In the genomic region with DNA sequence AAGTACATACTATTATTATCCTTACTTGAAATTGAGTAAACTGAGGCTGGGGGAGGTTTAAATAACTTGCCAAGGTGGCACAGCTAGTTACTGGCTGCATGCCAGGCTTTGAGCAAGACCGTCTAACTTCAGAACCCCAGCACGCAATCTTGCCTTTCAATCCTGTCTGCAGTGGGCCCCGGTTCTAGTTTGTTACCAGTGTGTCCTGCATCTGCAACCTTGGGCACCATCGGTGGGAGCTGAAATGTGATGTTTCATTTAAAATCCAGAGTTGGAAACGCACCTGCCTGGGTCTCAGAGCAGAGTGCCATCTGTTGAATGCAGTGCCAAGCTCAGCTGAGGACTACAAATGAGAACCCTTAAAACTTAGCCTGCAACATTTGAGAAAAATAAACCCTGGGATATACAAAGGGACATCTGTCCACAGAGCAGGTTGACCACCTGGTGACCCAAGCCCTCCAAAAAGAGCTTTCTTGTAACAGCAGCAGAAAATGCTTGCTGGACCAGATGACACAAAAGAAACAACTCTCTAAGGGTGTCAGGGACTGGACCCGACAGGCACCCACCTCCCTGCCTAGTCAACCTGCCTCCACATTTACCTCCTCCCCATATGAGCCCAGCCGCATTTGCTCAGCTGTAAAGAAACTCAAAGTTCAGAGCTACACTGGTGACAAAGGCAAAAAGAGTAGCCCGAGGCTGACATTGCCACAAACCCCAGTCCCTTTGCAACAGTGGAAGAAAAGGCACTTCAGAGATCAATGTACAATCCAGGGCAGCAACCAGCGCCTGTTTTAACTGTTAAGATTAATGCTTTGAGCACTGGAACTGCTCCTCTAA, we compare ENCODE assay signal across 1 cellular context.
TF ChIP-seq lines count a peak whose summit lies in the region.

No MANE protein-coding gene starts in this region.

TF ChIP-seq in K562, 482 proteins besides CTCF, POLR2A, EP300 and RAD21:
- TF ChIP-seq, protein P1, sequence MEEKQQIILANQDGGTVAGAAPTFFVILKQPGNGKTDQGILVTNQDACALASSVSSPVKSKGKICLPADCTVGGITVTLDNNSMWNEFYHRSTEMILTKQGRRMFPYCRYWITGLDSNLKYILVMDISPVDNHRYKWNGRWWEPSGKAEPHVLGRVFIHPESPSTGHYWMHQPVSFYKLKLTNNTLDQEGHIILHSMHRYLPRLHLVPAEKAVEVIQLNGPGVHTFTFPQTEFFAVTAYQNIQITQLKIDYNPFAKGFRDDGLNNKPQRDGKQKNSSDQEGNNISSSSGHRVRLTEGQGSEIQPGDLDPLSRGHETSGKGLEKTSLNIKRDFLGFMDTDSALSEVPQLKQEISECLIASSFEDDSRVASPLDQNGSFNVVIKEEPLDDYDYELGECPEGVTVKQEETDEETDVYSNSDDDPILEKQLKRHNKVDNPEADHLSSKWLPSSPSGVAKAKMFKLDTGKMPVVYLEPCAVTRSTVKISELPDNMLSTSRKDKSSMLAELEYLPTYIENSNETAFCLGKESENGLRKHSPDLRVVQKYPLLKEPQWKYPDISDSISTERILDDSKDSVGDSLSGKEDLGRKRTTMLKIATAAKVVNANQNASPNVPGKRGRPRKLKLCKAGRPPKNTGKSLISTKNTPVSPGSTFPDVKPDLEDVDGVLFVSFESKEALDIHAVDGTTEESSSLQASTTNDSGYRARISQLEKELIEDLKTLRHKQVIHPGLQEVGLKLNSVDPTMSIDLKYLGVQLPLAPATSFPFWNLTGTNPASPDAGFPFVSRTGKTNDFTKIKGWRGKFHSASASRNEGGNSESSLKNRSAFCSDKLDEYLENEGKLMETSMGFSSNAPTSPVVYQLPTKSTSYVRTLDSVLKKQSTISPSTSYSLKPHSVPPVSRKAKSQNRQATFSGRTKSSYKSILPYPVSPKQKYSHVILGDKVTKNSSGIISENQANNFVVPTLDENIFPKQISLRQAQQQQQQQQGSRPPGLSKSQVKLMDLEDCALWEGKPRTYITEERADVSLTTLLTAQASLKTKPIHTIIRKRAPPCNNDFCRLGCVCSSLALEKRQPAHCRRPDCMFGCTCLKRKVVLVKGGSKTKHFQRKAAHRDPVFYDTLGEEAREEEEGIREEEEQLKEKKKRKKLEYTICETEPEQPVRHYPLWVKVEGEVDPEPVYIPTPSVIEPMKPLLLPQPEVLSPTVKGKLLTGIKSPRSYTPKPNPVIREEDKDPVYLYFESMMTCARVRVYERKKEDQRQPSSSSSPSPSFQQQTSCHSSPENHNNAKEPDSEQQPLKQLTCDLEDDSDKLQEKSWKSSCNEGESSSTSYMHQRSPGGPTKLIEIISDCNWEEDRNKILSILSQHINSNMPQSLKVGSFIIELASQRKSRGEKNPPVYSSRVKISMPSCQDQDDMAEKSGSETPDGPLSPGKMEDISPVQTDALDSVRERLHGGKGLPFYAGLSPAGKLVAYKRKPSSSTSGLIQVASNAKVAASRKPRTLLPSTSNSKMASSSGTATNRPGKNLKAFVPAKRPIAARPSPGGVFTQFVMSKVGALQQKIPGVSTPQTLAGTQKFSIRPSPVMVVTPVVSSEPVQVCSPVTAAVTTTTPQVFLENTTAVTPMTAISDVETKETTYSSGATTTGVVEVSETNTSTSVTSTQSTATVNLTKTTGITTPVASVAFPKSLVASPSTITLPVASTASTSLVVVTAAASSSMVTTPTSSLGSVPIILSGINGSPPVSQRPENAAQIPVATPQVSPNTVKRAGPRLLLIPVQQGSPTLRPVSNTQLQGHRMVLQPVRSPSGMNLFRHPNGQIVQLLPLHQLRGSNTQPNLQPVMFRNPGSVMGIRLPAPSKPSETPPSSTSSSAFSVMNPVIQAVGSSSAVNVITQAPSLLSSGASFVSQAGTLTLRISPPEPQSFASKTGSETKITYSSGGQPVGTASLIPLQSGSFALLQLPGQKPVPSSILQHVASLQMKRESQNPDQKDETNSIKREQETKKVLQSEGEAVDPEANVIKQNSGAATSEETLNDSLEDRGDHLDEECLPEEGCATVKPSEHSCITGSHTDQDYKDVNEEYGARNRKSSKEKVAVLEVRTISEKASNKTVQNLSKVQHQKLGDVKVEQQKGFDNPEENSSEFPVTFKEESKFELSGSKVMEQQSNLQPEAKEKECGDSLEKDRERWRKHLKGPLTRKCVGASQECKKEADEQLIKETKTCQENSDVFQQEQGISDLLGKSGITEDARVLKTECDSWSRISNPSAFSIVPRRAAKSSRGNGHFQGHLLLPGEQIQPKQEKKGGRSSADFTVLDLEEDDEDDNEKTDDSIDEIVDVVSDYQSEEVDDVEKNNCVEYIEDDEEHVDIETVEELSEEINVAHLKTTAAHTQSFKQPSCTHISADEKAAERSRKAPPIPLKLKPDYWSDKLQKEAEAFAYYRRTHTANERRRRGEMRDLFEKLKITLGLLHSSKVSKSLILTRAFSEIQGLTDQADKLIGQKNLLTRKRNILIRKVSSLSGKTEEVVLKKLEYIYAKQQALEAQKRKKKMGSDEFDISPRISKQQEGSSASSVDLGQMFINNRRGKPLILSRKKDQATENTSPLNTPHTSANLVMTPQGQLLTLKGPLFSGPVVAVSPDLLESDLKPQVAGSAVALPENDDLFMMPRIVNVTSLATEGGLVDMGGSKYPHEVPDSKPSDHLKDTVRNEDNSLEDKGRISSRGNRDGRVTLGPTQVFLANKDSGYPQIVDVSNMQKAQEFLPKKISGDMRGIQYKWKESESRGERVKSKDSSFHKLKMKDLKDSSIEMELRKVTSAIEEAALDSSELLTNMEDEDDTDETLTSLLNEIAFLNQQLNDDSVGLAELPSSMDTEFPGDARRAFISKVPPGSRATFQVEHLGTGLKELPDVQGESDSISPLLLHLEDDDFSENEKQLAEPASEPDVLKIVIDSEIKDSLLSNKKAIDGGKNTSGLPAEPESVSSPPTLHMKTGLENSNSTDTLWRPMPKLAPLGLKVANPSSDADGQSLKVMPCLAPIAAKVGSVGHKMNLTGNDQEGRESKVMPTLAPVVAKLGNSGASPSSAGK (IDR thresholded peaks at IDR 0.05): no peak
- TF ChIP-seq NFIC (IDR thresholded peaks at IDR 0.05) (peak; percentile 34; the same call in 1 of the 2 replicates), ZNF324 (CRISPR knock-in tag; IDR thresholded peaks at IDR 0.05) (no peak), MEF2A (IDR thresholded peaks at IDR 0.05; ENCODE audit: control insufficient read depth, low read depth, low read length) (no peak)
